ENCODE assay signal across 13 cellular contexts in genomic region chr6:104993576-104993975, GRCh38. TPM values are rescaled to one million over a fixed set of nuclear protein-coding genes. Genes with fewer than 3 reads are reported as not detected.
"Had no signal": no experiment of that assay in that cellular context is flagged by ENCODE, and none has a peak within 500 bp of the region (broad histone marks: within the 10 kb centered on the region; RNA-seq: fewer than 3 reads in every experiment).

No MANE protein-coding gene starts in this region.

RNA-seq across cellular contexts. Expression of gene LIN28B, which starts 36.7 kb away (rescaled TPM):
- total RNA-seq: activated B cell treated with CpG ODN at 0.5 μM for 24 hours; activated CD4-positive, alpha-beta memory T cell treated with anti-CD3 and anti-CD28 coated beads for 36 hours; activated CD4-positive, alpha-beta memory T cell treated with anti-CD3 and anti-CD28 coated beads, Interleukin-2, amount 10 ng/mL, durations not matched to agents 7 days and 5 days; activated CD4-positive, alpha-beta T cell treated with anti-CD3 and anti-CD28 coated beads for 36 hours; activated CD4-positive, alpha-beta T cell treated with anti-CD3 and anti-CD28 coated beads, Interleukin-2, amount 10 ng/mL, durations not matched to agents 24 days and 14 days; activated CD4-positive, alpha-beta T cell treated with anti-CD3 and anti-CD28 coated beads, Interleukin-2, amount 10 ng/mL, durations not matched to agents 7 days and 5 days; activated CD8-positive, alpha-beta memory T cell treated with anti-CD3 and anti-CD28 coated beads for 36 hours; activated CD8-positive, alpha-beta memory T cell treated with anti-CD3 and anti-CD28 coated beads, Interleukin-2, amount 10 ng/mL, durations not matched to agents 7 days and 5 days; activated CD8-positive, alpha-beta T cell treated with anti-CD3 and anti-CD28 coated beads for 36 hours; activated CD8-positive, alpha-beta T cell treated with anti-CD3 and anti-CD28 coated beads, Interleukin-2, amount 10 ng/mL, durations not matched to agents 7 days and 5 days; T-helper 1 cell treated with Interleukin-12 subunit alpha and Interleukin-12 subunit beta and Interleukin-4 antibody, amounts not matched to agents 30 ng/mL and 1 ng/mL, for 36 hours; T-helper 17 cell; T-helper 2 cell treated with Interferon-gamma antibody and Interleukin-4, amounts not matched to agents 100 ng/mL and 5 ng/mL, for 36 hours had no signal
